ENCODE assay signal across 19 cellular contexts in the genomic region with DNA sequence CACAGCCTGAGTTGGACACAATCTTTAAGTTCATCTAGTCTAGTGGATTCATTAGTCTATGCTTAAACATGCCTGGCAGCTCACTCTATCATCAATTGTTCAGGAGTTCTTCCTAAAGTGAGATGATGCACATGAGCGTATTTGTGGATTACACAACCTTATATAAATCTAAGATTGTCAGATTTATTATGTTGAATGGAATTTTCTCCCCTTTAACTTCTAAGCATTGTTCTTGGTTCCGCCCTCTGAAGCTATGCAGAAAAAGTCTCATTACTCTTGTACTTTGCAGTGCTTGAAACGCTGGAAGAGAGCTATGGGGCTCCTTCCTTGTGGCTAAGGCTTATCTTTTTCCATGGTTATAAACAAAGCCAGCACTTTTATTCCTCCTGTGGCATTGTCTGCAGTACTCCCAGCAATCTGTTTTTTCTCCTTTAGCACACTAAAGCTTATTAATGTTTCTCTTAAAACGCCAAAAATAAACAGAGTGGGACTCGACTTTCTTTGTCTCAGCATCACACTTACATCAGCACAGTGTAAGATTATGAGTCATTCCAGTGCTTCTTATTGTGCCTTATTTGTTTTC.
DNase-seq lines count a peak whose midpoint lies in the region; ATAC-seq and TF ChIP-seq lines count a peak whose summit lies in the region.
"Had no signal": no experiment of that assay in that cellular context is flagged by ENCODE, and none has a peak within 500 bp of the region (broad histone marks: within the 10 kb centered on the region; RNA-seq: fewer than 3 reads in every experiment).

No MANE protein-coding gene starts in this region.

- H3K9me3 ChIP-seq in HAP-1 (no peaks in the 10 kb centered on the region), RWPE2 (ENCODE audit: severe bottlenecking) (no peaks in the 10 kb centered on the region)
- H3K9me3 ChIP-seq: heart left ventricle, SJCRH30, suprapubic skin had no signal

- H3K36me3 ChIP-seq in HAP-1 (replicated peaks) = no peaks in the 10 kb centered on the region
- no peaks in the 10 kb centered on the region for H3K36me3 ChIP-seq in RWPE2 (ENCODE audit: low read depth)
- no peaks in the 10 kb centered on the region for H3K36me3 ChIP-seq in H7 (replicated peaks; ENCODE audit: control insufficient read depth, insufficient read depth, low read length)
- H3K36me3 ChIP-seq: heart left ventricle, SJCRH30, suprapubic skin had no signal

- in situ Hi-C loops in HAP-1 (cut with MboI; ENCODE audit: low sequenced_read_pairs) = no loop called here

- no peak overlapping the region for H3K4me3 ChIP-seq in HAP-1
- H3K4me3 ChIP-seq in RWPE2 (ENCODE audit: severe bottlenecking) = no peak overlapping the region
- H3K4me3 ChIP-seq in fibroblast of pulmonary artery (replicated peaks; ENCODE audit: low read depth, low read length) = no peak overlapping the region
- H3K4me3 ChIP-seq in H7 (ENCODE audit: insufficient read depth, low read depth, low read length) = no peak overlapping the region
- H3K4me3 ChIP-seq: heart left ventricle, SJCRH30, suprapubic skin had no signal

- H3K27ac ChIP-seq in RWPE2 (ENCODE audit: poor library complexity, severe bottlenecking) = peak overlapping the region; percentile 57
- H3K27ac ChIP-seq: SJCRH30, suprapubic skin had no signal

- DNase-seq in HAP-1 (ENCODE audit: low spot score in 2 of 2) (peak; percentile 17 to 45), RWPE2 (ENCODE audit: low spot score) (no peak), fibroblast of pulmonary artery (ENCODE audit: low read depth) (peak; percentile 16), renal cortical epithelial cell (ENCODE audit: low read depth) (peak; percentile 36), medulla oblongata (ENCODE audit: extremely low spot score) (no peak), H7 (no peak), NCI-H187 (lab: John Stamatoyannopoulos, UW) (no peak), amniotic stem cell (lab: John Stamatoyannopoulos, UW) (no peak)
- DNase-seq: activated CD4-positive, CD25-positive, alpha-beta regulatory T cell treated with anti-CD3 and anti-CD28 coated beads, Interleukin-2, amount 50 U/mL, for 72 hours; activated CD8-positive, alpha-beta memory T cell treated with anti-CD3 and anti-CD28 coated beads, Interleukin-2, amount 10 ng/mL, durations not matched to agents 7 days and 5 days; anterior cingulate cortex; cortex of kidney; heart left ventricle; NCI-H2081; NCI-H526 treated with DMSO at 0.1 percent for 48 hours; SJCRH30; stimulated activated CD4-positive, alpha-beta T cell treated with anti-CD3 and anti-CD28 coated beads, Interleukin-4, amount 100 ng/mL, for 24 hours; stimulated activated CD8-positive, alpha-beta memory T cell treated with anti-CD3 and anti-CD28 coated beads, Interleukin-4, amount 100 ng/mL, for 48 hours had no signal

- TF ChIP-seq CTCF in RWPE2 (IDR thresholded peaks at IDR 0.05; ENCODE audit: poor library complexity, severe bottlenecking) (no peak), fibroblast of pulmonary artery (IDR thresholded peaks at IDR 0.05; ENCODE audit: low read length, missing control alignments) (no peak)

- H3K27me3 ChIP-seq in HAP-1 (ENCODE audit: low read depth) (no peaks in the 10 kb centered on the region), RWPE2 (ENCODE audit: insufficient read depth, poor library complexity, severe bottlenecking) (no peaks in the 10 kb centered on the region), H7 (ENCODE audit: control insufficient read depth, insufficient read depth, low read length) (no peaks in the 10 kb centered on the region)
- H3K27me3 ChIP-seq: SJCRH30, suprapubic skin had no signal

- no peaks in the 10 kb centered on the region; the same call in 1 of the 2 replicates for H3K4me1 ChIP-seq in HAP-1
- no peaks in the 10 kb centered on the region for H3K4me1 ChIP-seq in RWPE2 (ENCODE audit: insufficient read depth, poor library complexity, severe bottlenecking)
- H3K4me1 ChIP-seq: heart left ventricle, SJCRH30, suprapubic skin had no signal

- ATAC-seq in RWPE2 (ENCODE audit: low read depth) = peak; percentile 82
- ATAC-seq: activated CD8-positive, alpha-beta memory T cell treated with anti-CD3 and anti-CD28 coated beads, Interleukin-2, amount 10 ng/mL, durations not matched to agents 7 days and 5 days; heart left ventricle had no signal

Comparison
In these comparisons a context has a peak if more than half of its experiments do, and no peak if none do; other contexts are left out.
1. DNase-seq: peak in HAP-1 (2 of 2), fibroblast of pulmonary artery (single experiment) and renal cortical epithelial cell (single experiment); none in RWPE2 (single experiment), medulla oblongata (single experiment), H7 (single experiment), NCI-H187 (0 of 2) and amniotic stem cell (single experiment).